Comparison of ENCODE assay signal across 24 cellular contexts in the genomic region with DNA sequence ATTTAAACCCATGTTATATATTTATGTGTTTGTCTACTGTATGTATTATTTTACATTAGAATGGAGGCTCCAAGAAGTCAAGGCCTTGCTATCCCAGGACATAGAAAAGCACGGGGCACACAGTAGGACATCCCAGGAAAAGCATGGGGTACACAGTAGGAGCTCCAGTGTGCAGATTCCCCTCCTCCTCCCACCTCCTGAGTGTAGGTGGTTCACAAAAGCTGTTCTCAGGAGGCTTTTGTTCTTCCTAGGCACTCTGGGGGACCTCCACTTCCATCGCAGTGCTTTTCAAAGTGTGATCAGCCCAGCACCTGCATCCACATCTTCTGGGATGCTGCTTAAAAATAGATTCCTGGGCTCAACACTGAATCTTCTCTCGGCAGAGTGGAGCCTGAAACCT. TPM values are rescaled to one million over a fixed set of nuclear protein-coding genes. Genes with fewer than 3 reads are reported as not detected.
"Had no signal": no experiment of that assay in that cellular context is flagged by ENCODE, and none has a peak within 500 bp of the region (broad histone marks: within the 10 kb centered on the region; RNA-seq: fewer than 3 reads in every experiment).

No MANE protein-coding gene starts in this region.

- H3K27ac ChIP-seq: SJSA1, SK-N-MC had no signal

- FAIRE-seq: RCC 7860 had no signal

- H3K36me3 ChIP-seq: MG63, SJSA1 had no signal

- H3K4me1 ChIP-seq: SJSA1 had no signal

- H3K9me3 ChIP-seq: MG63 had no signal

- H3K4me3 ChIP-seq: MG63, SJSA1, SK-N-MC had no signal

- DNase-seq: Karpas-422, KG1, MG63, NCI-H1092 treated with DMSO at 0.1 percent for 48 hours, NCI-H1417, NCI-H1436 treated with DMSO at 0.1 percent for 48 hours, NCI-H1694, NCI-H187 treated with DMSO at 0.1 percent for 48 hours, NCI-H2029 treated with DMSO at 0.1 percent for 48 hours, NCI-H2171, NCI-H226, NCI-H446, NCI-H510A, NCI-H524 treated with DMSO at 0.1 percent for 48 hours, NCI-H69, NCI-H774, Right ventricle myocardium superior, RPMI8226, SIG-M5 had no signal

RNA-seq across cellular contexts. Expression of gene VTCN1, which starts 30.8 kb away (rescaled TPM):
- total RNA-seq: HT1080; Right ventricle myocardium superior; SJSA1; T-helper 1 cell treated with Interleukin-12 subunit alpha and Interleukin-12 subunit beta and Interleukin-4 antibody, amounts not matched to agents 30 ng/mL and 1 ng/mL, for 36 hours had no signal
